In genomic region chr1:211935448-211935970, GRCh38 we compare ENCODE assay signal across 9 cellular contexts.
DNase-seq lines count a peak whose midpoint lies in the region; ATAC-seq and TF ChIP-seq lines count a peak whose summit lies in the region.
"Had no signal": no experiment of that assay in that cellular context is flagged by ENCODE, and none has a peak within 500 bp of the region (broad histone marks: within the 10 kb centered on the region; RNA-seq: fewer than 3 reads in every experiment).

No MANE protein-coding gene starts in this region.

- 45 to 56% (median 47%) methylated on average over 6 of the region's 6 CpGs for WGBS in spleen, 5 donors

- H3K4me1 ChIP-seq in spleen, result peaks cover 12 to 69% (median 40%) of the 10 kb centered on the region in 6 donors
- H3K4me1 ChIP-seq in right atrium auricular region, result peaks cover 0 to 54% of the 10 kb centered on the region in 2 donors

- intact Hi-C loops in spleen (cut with DNase I; ENCODE audit: low total_unique reads), result no loop called here

- H3K36me3 ChIP-seq in spleen (no peaks in the 10 kb centered on the region), right atrium auricular region (no peaks in the 10 kb centered on the region)
- H3K36me3 ChIP-seq: Peyer's patch had no signal

- TF ChIP-seq POLR2A in spleen (IDR thresholded peaks at IDR 0.05), result no peak

- H3K4me3 ChIP-seq in spleen (no peak overlapping the region), right atrium auricular region (no peak overlapping the region)
- H3K4me3 ChIP-seq: Peyer's patch had no signal

- no peaks in the 10 kb centered on the region for H3K27me3 ChIP-seq in spleen (replicated peaks in 1 of 7)
- no peaks in the 10 kb centered on the region for H3K27me3 ChIP-seq in right atrium auricular region
- H3K27me3 ChIP-seq: Peyer's patch had no signal

- DNase-seq in MV-4-11 (lab: John Stamatoyannopoulos, UW) (peak; percentile 67), spleen (no peak), NCI-H1417 (lab: John Stamatoyannopoulos, UW) (no peak), GF-D8 (lab: John Stamatoyannopoulos, UW) (no peak), right atrium auricular region (ENCODE audit: low spot score) (no peak), AG08395 (ENCODE audit: low spot score) (no peak)

- peak overlapping the region in 5 of 8 donors; percentile 4 to 49 (median 29) for H3K27ac ChIP-seq in spleen
- no peak overlapping the region for H3K27ac ChIP-seq in right atrium auricular region
- H3K27ac ChIP-seq: Peyer's patch had no signal

- no peaks in the 10 kb centered on the region for H3K9me3 ChIP-seq in spleen
- H3K9me3 ChIP-seq in right atrium auricular region, result no peaks in the 10 kb centered on the region
- H3K9me3 ChIP-seq: Peyer's patch had no signal

- TF ChIP-seq CTCF in spleen (IDR thresholded peaks at IDR 0.05 in 8 of 11, conservative IDR thresholded peaks at IDR 0.05 in 3 of 11) (no peak), right atrium auricular region (IDR thresholded peaks at IDR 0.05) (no peak)

- ATAC-seq in GM18520 (IDR thresholded peaks at IDR 0.05; ENCODE audit: unreplicated experiment), result peak; percentile 77
- peak; percentile 65 for ATAC-seq in GM21737 (IDR thresholded peaks at IDR 0.05; ENCODE audit: unreplicated experiment)

Comparison
In these comparisons a context has a peak if more than half of its experiments do, and no peak if none do; other contexts are left out.
1. H3K27ac ChIP-seq: peak in spleen (5 of 8); none in right atrium auricular region (0 of 2).